ENCODE assay signal across 9 cellular contexts in genomic region chr7:55500117-55500516, GRCh38.
"Had no signal": no experiment of that assay in that cellular context is flagged by ENCODE, and none has a peak within 500 bp of the region (broad histone marks: within the 10 kb centered on the region; RNA-seq: fewer than 3 reads in every experiment).

No MANE protein-coding gene starts in this region.

- H3K4me1 ChIP-seq: thyroid gland, uterus had no signal

- H3K27me3 ChIP-seq: thyroid gland, uterus had no signal

- ATAC-seq: mucosa of descending colon had no signal

- H3K27ac ChIP-seq: thyroid gland, uterus had no signal

- H3K9me3 ChIP-seq: mucosa of descending colon, thyroid gland, uterus had no signal

- H3K4me3 ChIP-seq: mucosa of descending colon, thyroid gland, uterus had no signal

- H3K36me3 ChIP-seq: uterus had no signal

- DNase-seq: activated CD4-positive, alpha-beta T cell treated with anti-CD3 and anti-CD28 coated beads, Interleukin-2, amount 50 U/mL, for 1 hour; activated gamma-delta T cell; activated T-cell treated with anti-CD3 and anti-CD28 coated beads, Interleukin-2, amount 50 U/mL, for 1 hour; mucosa of descending colon; stimulated activated CD4-positive, alpha-beta T cell treated with anti-CD3 and anti-CD28 coated beads, Interleukin-15, amount 100 ng/mL, for 24 hours; stimulated activated CD4-positive, alpha-beta T cell treated with anti-CD3 and anti-CD28 coated beads, Interleukin-4, amount 100 ng/mL, for 24 hours; T1000; thyroid gland; uterus had no signal
